ENCODE assay signal across 16 cellular contexts in the genomic region with DNA sequence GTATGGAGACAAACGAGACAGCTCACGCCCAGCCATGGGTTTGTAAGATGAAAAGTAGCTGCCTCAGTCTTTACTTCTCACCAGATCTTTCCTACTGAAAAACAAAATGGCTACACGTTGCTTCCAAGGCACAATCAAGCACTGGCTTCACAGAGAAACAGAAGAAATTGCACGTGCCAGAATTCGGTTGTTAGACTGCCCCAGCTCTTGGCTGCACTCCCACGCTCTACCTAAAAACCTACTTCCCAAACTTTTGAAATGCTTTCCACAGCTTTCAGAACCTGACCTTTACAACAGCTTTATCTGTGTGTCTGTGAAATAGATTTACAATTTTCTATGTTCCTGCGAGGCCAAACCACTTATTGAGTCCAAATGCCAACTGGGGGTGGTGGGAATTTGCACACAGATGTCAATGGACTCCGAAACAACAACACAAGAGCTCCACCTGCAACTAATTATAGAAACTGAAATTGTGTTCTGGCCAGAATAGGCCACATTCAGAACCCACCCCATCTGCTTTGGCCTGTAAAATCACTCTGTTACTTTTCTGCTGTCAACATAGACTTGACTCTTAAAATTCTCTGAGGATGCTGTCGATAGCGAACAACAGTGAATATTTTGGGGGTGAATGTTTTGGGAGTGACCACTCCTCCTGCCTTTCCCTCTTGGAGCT. TPM values are rescaled to one million over a fixed set of nuclear protein-coding genes. Genes with fewer than 3 reads are reported as not detected.
DNase-seq lines count a peak whose midpoint lies in the region; ATAC-seq and TF ChIP-seq lines count a peak whose summit lies in the region.
"Had no signal": no experiment of that assay in that cellular context is flagged by ENCODE, and none has a peak within 500 bp of the region (broad histone marks: within the 10 kb centered on the region; RNA-seq: fewer than 3 reads in every experiment).

No MANE protein-coding gene starts in this region.

- H3K36me3 ChIP-seq in adipocyte (ENCODE audit: control insufficient read depth, insufficient read depth, low read length, severe bottlenecking), result no peaks in the 10 kb centered on the region
- H3K36me3 ChIP-seq: BE2C had no signal

- H3K27me3 ChIP-seq in adipocyte (replicated peaks; ENCODE audit: control insufficient read depth, insufficient read depth, low read length), result no peaks in the 10 kb centered on the region
- H3K27me3 ChIP-seq: BE2C had no signal

- no peaks in the 10 kb centered on the region for H3K4me1 ChIP-seq in adipocyte (ENCODE audit: control insufficient read depth, insufficient read depth, low read length)
- H3K4me1 ChIP-seq: BE2C had no signal

- H3K4me3 ChIP-seq in GM12865 (ENCODE audit: low read depth, low read length), result no peak overlapping the region
- H3K4me3 ChIP-seq in adipocyte (ENCODE audit: low read length), result no peak overlapping the region
- H3K4me3 ChIP-seq: K562 had no signal

- H3K9me3 ChIP-seq in adipocyte (ENCODE audit: control insufficient read depth, low read length), result no peaks in the 10 kb centered on the region
- H3K9me3 ChIP-seq: BE2C had no signal

- TF ChIP-seq CTCF in GM12865 (IDR thresholded peaks at IDR 0.05; ENCODE audit: insufficient read depth, low read depth, low read length, missing control alignments), result no peak
- no peak for TF ChIP-seq CTCF in omental fat pad (IDR thresholded peaks at IDR 0.05)

- peak; percentile 40 for DNase-seq in GM12865 (ENCODE audit: low read depth)
- DNase-seq in NCI-H1694 treated with DMSO at 0.1 percent for 48 hours (lab: John Stamatoyannopoulos, UW), result peak; percentile 10
- peak; percentile 6 for DNase-seq in adipocyte (ENCODE audit: low read depth)
- DNase-seq in left lobe of liver (ENCODE audit: low spot score), result peak; percentile 60
- no peak for DNase-seq in germinal center (ENCODE audit: low spot score)
- DNase-seq in AML-193 (lab: John Stamatoyannopoulos, UW), result no peak
- DNase-seq in omental fat pad (ENCODE audit: low spot score), result no peak
- DNase-seq: BE2C; CD4-positive, CD25-positive, alpha-beta regulatory T cell; COR-L47; DMS153; NCI-H1105 treated with DMSO at 0.1 percent for 48 hours; NCI-H187; NCI-H226; SIG-M5 had no signal

- H3K9ac ChIP-seq in adipocyte (ENCODE audit: low read length), result no peak overlapping the region

- ATAC-seq in left lobe of liver, result peak; percentile 58
- no peak for ATAC-seq in omental fat pad (ENCODE audit: low FRiP score)
- ATAC-seq: K562 had no signal

RNA-seq across cellular contexts. Expression of gene ERC2, which starts 44.6 kb away (rescaled TPM):
- total RNA-seq in left lobe of liver, result not detected
- 1 to 10 TPM in 2 of 4 donors, under 1 TPM in 1, not detected in 1; 0.75 to 4.2 (median 2.3) TPM for total RNA-seq in omental fat pad
- total RNA-seq: CD4-positive, CD25-positive, alpha-beta regulatory T cell had no signal

Comparison
In these comparisons a context has a peak if more than half of its experiments do, and no peak if none do; other contexts are left out.
1. DNase-seq: peak in GM12865 (single experiment), NCI-H1694 treated with DMSO at 0.1 percent for 48 hours (single experiment), adipocyte (single experiment) and left lobe of liver (single experiment); none in germinal center (single experiment), AML-193 (0 of 2) and omental fat pad (single experiment).